In genomic region chr21:34243562-34243961, GRCh38 we compare ENCODE assay signal across 8 cellular contexts.
A peak's percentile ranks its signal among the peaks of the same experiment; 100 is the strongest.
DNase-seq lines count a peak whose midpoint lies in the region; ATAC-seq, FAIRE-seq and TF ChIP-seq lines count a peak whose summit lies in the region.

No MANE protein-coding gene starts in this region.

- no peak overlapping the region for H3K4me3 ChIP-seq in OCI-LY1 (ENCODE audit: low read depth, low read length, poor library complexity, severe bottlenecking)
- H3K4me3 ChIP-seq in H1 (ENCODE audit: extremely low read depth in 1 of 4, insufficient read depth in 2 of 4, low read depth in 3 of 4, low read length in 4 of 4) = no peak overlapping the region

- H2BK12ac ChIP-seq in H1 (ENCODE audit: low read depth, low read length) = no peak overlapping the region

- CTCF ChIA-PET in H1 (lab: Charles Lee; ENCODE audit: partially characterized antibody) = interaction anchor here (0.6 to 2.8 kb wide), 13 partner anchors 8 to 320 kb away, joined by 3 to 14 read pairs (median 4); no protein-coding TSS in a partner anchor

- no peak overlapping the region for H3K18ac ChIP-seq in H1 (ENCODE audit: extremely low read depth, low read length)

- no peaks in the 10 kb centered on the region for H3K36me3 ChIP-seq in OCI-LY1 (ENCODE audit: insufficient read depth, low read length)
- H3K36me3 ChIP-seq in H1 (ENCODE audit: control insufficient read depth in 2 of 4, insufficient read depth in 4 of 4, low read length in 3 of 4) = no peaks in the 10 kb centered on the region

- no peak overlapping the region for H2BK5ac ChIP-seq in H1 (ENCODE audit: low read depth, low read length)

- WGBS in H1 (ENCODE audit: extremely low coverage in 1 of 2, insufficient coverage in 1 of 2, insufficient read length in 1 of 2, insufficient replicate concordance in 2 of 2, low coverage in 1 of 2, low lambda C conversion rate in 2 of 2, missing lambda C conversion rate in 1 of 2), 2 experiments = 90% methylated on average over 1 of the region's 1 CpG; no CpG with 5 or more reads in 1 of the 2 experiments

- ATAC-seq in effector memory CD8-positive, alpha-beta T cell (replicated peaks) = no peak
- ATAC-seq in HG03521 (IDR thresholded peaks at IDR 0.05; ENCODE audit: unreplicated experiment) = no peak

- no peaks in the 10 kb centered on the region for H3K9me3 Mint-ChIP-seq in effector memory CD8-positive, alpha-beta T cell

- H3K23me2 ChIP-seq in H1 (ENCODE audit: low read depth, low read length) = no peaks in the 10 kb centered on the region; the same call in 1 of the 2 replicates

- no peaks in the 10 kb centered on the region for H3K4me1 Mint-ChIP-seq in effector memory CD8-positive, alpha-beta T cell (ENCODE audit: low read depth in 2 of 2)

- H2BK15ac ChIP-seq in H1 (ENCODE audit: low read length) = no peak overlapping the region

- H2BK120ac ChIP-seq in H1 (replicated peaks; ENCODE audit: low read depth, low read length) = no peak overlapping the region

- H3K4ac ChIP-seq in H1 (replicated peaks; ENCODE audit: insufficient read length, low read depth, low read length) = no peak overlapping the region

- H3K27me3 Mint-ChIP-seq in effector memory CD8-positive, alpha-beta T cell = no peaks in the 10 kb centered on the region

- peak; percentile 76 to 86 for TF ChIP-seq RAD21 in H1 (IDR thresholded peaks at IDR 0.05 in 1 of 2, conservative IDR thresholded peaks at IDR 0.05 in 1 of 2; ENCODE audit: low read depth in 2 of 2, low read length in 2 of 2)

- H3K4me1 ChIP-seq in OCI-LY1 (ENCODE audit: insufficient read depth, low read length, severe bottlenecking) (no peaks in the 10 kb centered on the region), H1 (replicated peaks in 1 of 4; ENCODE audit: control insufficient read depth in 3 of 4, insufficient read depth in 4 of 4, low read length in 3 of 4) (no peaks in the 10 kb centered on the region)

- H3K9ac ChIP-seq in OCI-LY1 (ENCODE audit: low read length) (no peak overlapping the region), H1 (replicated peaks in 1 of 4; ENCODE audit: extremely low read depth in 1 of 4, low read depth in 3 of 4, low read length in 3 of 4) (no peak overlapping the region)

- no peak overlapping the region for H3K23ac ChIP-seq in H1 (ENCODE audit: insufficient read length)

- no peak overlapping the region for H3K4me3 Mint-ChIP-seq in effector memory CD8-positive, alpha-beta T cell

- H3K56ac ChIP-seq in H1 (replicated peaks; ENCODE audit: insufficient read length, low read depth, low read length) = no peak overlapping the region

- H3K27ac ChIP-seq in OCI-LY1 (ENCODE audit: low read depth, low read length, poor library complexity, severe bottlenecking) = no peak overlapping the region
- H3K27ac ChIP-seq in H1 (ENCODE audit: low read depth, low read length) = no peak overlapping the region

- H3F3A ChIP-seq in OCI-LY1 (ENCODE audit: insufficient read depth, low read length) = no peaks in the 10 kb centered on the region

- H3K27me3 ChIP-seq in OCI-LY1 (ENCODE audit: insufficient read depth, low read length) = no peaks in the 10 kb centered on the region; the same call in 1 of the 2 replicates
- no peaks in the 10 kb centered on the region for H3K27me3 ChIP-seq in H1 (replicated peaks in 1 of 4; ENCODE audit: control insufficient read depth in 3 of 4, extremely low read depth in 1 of 4, insufficient read depth in 3 of 4, low read length in 3 of 4)

- no peak overlapping the region for H4K8ac ChIP-seq in H1 (ENCODE audit: extremely low read depth, insufficient read depth, low read length)

- no peaks in the 10 kb centered on the region for H3K9me2 ChIP-seq in OCI-LY1 (ENCODE audit: low read depth, low read length)

- H3K79me2 ChIP-seq in OCI-LY1 (ENCODE audit: insufficient read depth, low read length) = no peaks in the 10 kb centered on the region
- no peaks in the 10 kb centered on the region for H3K79me2 ChIP-seq in H1 (ENCODE audit: control insufficient read depth in 1 of 2, insufficient read depth in 2 of 2, low read length in 2 of 2)

- H2BK20ac ChIP-seq in H1 (ENCODE audit: low read length) = no peak overlapping the region

- no peak overlapping the region for H4K91ac ChIP-seq in H1 (replicated peaks; ENCODE audit: insufficient read length, low read length)

- H3K36me3 Mint-ChIP-seq in effector memory CD8-positive, alpha-beta T cell (ENCODE audit: insufficient read depth) = no peaks in the 10 kb centered on the region

- H4K20me1 ChIP-seq in OCI-LY1 (ENCODE audit: insufficient read depth, low read length) (no peaks in the 10 kb centered on the region), H1 (replicated peaks in 1 of 2; ENCODE audit: control insufficient read depth in 1 of 2, insufficient read depth in 2 of 2, low read length in 2 of 2) (no peaks in the 10 kb centered on the region)

- TF ChIP-seq EP300 in H1 (IDR thresholded peaks at IDR 0.05; ENCODE audit: borderline replicate concordance in 1 of 2, low read depth in 2 of 2, low read length in 2 of 2) = no peak

- POLR2A ChIA-PET in H1 (lab: Charles Lee; ENCODE audit: partially characterized antibody) = no interaction called here

- no peak overlapping the region for H3K14ac ChIP-seq in H1 (ENCODE audit: insufficient read length)

- DNase-seq in stimulated activated CD4-positive, alpha-beta T cell treated with anti-CD3 and anti-CD28 coated beads, Interleukin-15, amount 100 ng/mL, for 24 hours = peak; percentile 28
- DNase-seq in stimulated activated CD4-positive, alpha-beta T cell treated with anti-CD3 and anti-CD28 coated beads, Interleukin-12 subunit alpha, Interleukin-12 subunit beta, amount 100 ng/mL, for 4 hours = no peak
- DNase-seq in H1 (ENCODE audit: low read depth in 1 of 2, low spot score in 2 of 2) (peak in 1 of 2 experiments; percentile 60), renal cortical epithelial cell (ENCODE audit: low read depth) (peak; percentile 18), C1 segment of cervical spinal cord (lab: John Stamatoyannopoulos, UW) (no peak)
- no peak for DNase-seq in effector memory CD8-positive, alpha-beta T cell

- TF ChIP-seq CTCF in OCI-LY1 (IDR thresholded peaks at IDR 0.05; ENCODE audit: low read length) (peak; percentile 53), H1 (IDR thresholded peaks at IDR 0.05; ENCODE audit: control extremely low read depth in 1 of 3, insufficient read depth in 1 of 3, low read depth in 1 of 3, low read length in 3 of 3) (peak; percentile 71 to 74 (median 74))

- no peaks in the 10 kb centered on the region for H3K79me1 ChIP-seq in H1 (ENCODE audit: low read depth, low read length)

- H3K9me3 ChIP-seq in OCI-LY1 (ENCODE audit: low read length) (no peaks in the 10 kb centered on the region), H1 (ENCODE audit: insufficient read depth in 2 of 2, low read depth in 1 of 2, low read length in 1 of 2) (peaks cover 5 to 6% of the 10 kb centered on the region in 2 experiments; a peak in 1 of 4 replicates)

- H3K4me2 ChIP-seq in OCI-LY1 (ENCODE audit: low read length) = no peak overlapping the region
- no peak overlapping the region for H3K4me2 ChIP-seq in H1 (ENCODE audit: insufficient read depth in 1 of 2, low read depth in 2 of 2, low read length in 2 of 2)

- no peak overlapping the region for H2AFZ ChIP-seq in OCI-LY1 (ENCODE audit: low read length)
- no peak overlapping the region for H2AFZ ChIP-seq in H1 (ENCODE audit: low read length)

- TF ChIP-seq POLR2A in H1 (IDR thresholded peaks at IDR 0.05; ENCODE audit: control extremely low read depth in 1 of 2, low read depth in 2 of 2, low read length in 2 of 2) = no peak

- H2AK5ac ChIP-seq in H1 (ENCODE audit: low read depth, low read length) = no peak overlapping the region

- peak; percentile 70 for FAIRE-seq in H1 (lab: Jason Lieb, UNC)

- no peak overlapping the region for H3K27ac Mint-ChIP-seq in effector memory CD8-positive, alpha-beta T cell

- no peak overlapping the region for H4K5ac ChIP-seq in H1 (ENCODE audit: insufficient read length, low read depth, low read length)

TF ChIP-seq in H1, 55 proteins besides CTCF, POLR2A, EP300 and RAD21:
- TF ChIP-seq JUN (IDR thresholded peaks at IDR 0.05; ENCODE audit: low read depth, low read length) (no peak), RNF2 (IDR thresholded peaks at IDR 0.05; ENCODE audit: borderline replicate concordance, low read depth, low read length, missing control alignments, poor library complexity, severe bottlenecking) (no peak), TEAD4 (IDR thresholded peaks at IDR 0.05; ENCODE audit: low read depth, low read length) (0 out of 2 replicates have a peak, but pooled peaks have one; percentile 23), MAX (IDR thresholded peaks at IDR 0.05) (peak; percentile 83)

Comparison
In these comparisons a context has a peak if more than half of its experiments do, and no peak if none do; other contexts are left out.
1. DNase-seq: peak in stimulated activated CD4-positive, alpha-beta T cell treated with anti-CD3 and anti-CD28 coated beads, Interleukin-15, amount 100 ng/mL, for 24 hours (single experiment) and renal cortical epithelial cell (single experiment); none in stimulated activated CD4-positive, alpha-beta T cell treated with anti-CD3 and anti-CD28 coated beads, Interleukin-12 subunit alpha, Interleukin-12 subunit beta, amount 100 ng/mL, for 4 hours (single experiment), effector memory CD8-positive, alpha-beta T cell (0 of 3) and C1 segment of cervical spinal cord (0 of 14).